2 cellular contexts compared by ENCODE assay signal in the genomic region with DNA sequence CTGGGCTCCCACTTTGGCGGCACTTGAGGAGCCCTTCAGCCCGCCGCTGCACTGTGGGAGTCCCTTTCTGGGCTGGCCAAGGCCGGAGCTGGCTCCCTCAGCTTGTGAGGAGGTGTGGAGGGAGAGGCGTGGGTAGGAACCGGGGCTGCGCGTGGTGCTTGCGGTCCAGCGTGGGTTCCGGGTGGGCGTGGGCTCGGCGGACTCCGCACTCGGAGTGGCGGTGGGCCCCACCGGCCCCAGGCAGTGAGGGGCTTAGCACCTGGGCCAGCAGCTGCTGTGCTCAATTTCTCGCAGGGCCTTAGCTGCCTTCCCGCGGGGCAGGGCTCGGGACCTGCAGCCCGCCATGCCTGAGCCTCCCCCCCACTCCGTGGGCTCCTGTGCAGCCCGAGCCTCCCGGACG. TPM values are rescaled to one million over a fixed set of nuclear protein-coding genes. Genes with fewer than 3 reads are reported as not detected.
"Had no signal": no experiment of that assay in that cellular context is flagged by ENCODE, and none has a peak within 500 bp of the region (broad histone marks: within the 10 kb centered on the region; RNA-seq: fewer than 3 reads in every experiment).

No MANE protein-coding gene starts in this region.

RNA-seq across cellular contexts. Expression of gene KCNAB1, which starts 21.0 kb away (rescaled TPM):
- total RNA-seq: HepG2, HT-29 had no signal
- polyA plus RNA-seq: HepG2 had no signal
